Comparison of ENCODE assay signal across 31 cellular contexts in the genomic region with DNA sequence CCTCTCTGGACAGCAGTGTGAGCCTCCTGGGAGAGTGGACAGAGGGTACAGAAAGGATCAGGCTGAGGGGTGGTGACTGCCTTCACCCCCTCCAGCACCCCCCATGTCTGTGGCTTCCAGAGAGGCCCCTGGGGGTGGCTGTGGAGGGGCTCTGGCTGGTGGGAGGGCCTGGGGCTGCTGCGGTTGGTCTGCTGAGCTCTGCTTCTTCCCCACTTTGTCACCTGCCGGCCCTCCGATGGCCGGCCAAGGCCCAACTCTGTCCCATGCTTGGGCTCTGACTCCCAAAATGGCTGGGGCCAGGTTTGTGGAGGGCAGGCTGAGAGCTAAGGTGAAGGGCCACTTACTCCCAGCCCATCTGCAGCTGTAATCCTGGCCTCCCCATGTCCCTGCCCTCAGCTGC.
"Had no signal": no experiment of that assay in that cellular context is flagged by ENCODE, and none has a peak within 500 bp of the region (broad histone marks: within the 10 kb centered on the region; RNA-seq: fewer than 3 reads in every experiment).

No MANE protein-coding gene starts in this region.

- H3K4me1 ChIP-seq: adrenal gland, breast epithelium had no signal

- H3K36me3 ChIP-seq: adrenal gland, ascending aorta, brain microvascular endothelial cell, breast epithelium, cardiac muscle cell had no signal

- H3K27me3 ChIP-seq: ascending aorta, body of pancreas, brain microvascular endothelial cell, cardiac muscle cell had no signal

- DNase-seq: activated effector memory CD4-positive, alpha-beta T cell treated with anti-CD3 and anti-CD28 coated beads, Interleukin-2, amount 50 U/mL, for 16 hours; activated effector memory CD4-positive, alpha-beta T cell treated with Interleukin-2 at 50 U/mL for 16 hours; activated gamma-delta T cell; activated naive CD4-positive, alpha-beta T cell; activated naive CD4-positive, alpha-beta T cell treated with anti-CD3 and anti-CD28 coated beads for 36 hours; activated naive CD4-positive, alpha-beta T cell treated with anti-CD3 and anti-CD28 coated beads, Interleukin-2, amount 10 ng/mL, durations not matched to agents 7 days and 5 days; activated naive CD4-positive, alpha-beta T cell treated with anti-CD3 and anti-CD28 coated beads, Interleukin-2, amount 50 U/mL, for 16 hours; activated naive CD4-positive, alpha-beta T cell treated with Interleukin-2 at 50 U/mL for 16 hours; activated naive CD8-positive, alpha-beta T cell treated with anti-CD3 and anti-CD28 coated beads for 36 hours; activated naive CD8-positive, alpha-beta T cell treated with anti-CD3 and anti-CD28 coated beads, Interleukin-2, amount 10 ng/mL, durations not matched to agents 7 days and 5 days; activated naive CD8-positive, alpha-beta T cell treated with anti-CD3 and anti-CD28 coated beads, Interleukin-2, amount 50 U/mL, for 24 hours; activated T-cell treated with anti-CD3 and anti-CD28 coated beads, Interleukin-2, amount 50 U/mL, for 1 hour; activated T-cell treated with anti-CD3 and anti-CD28 coated beads, Interleukin-2, amount 50 U/mL, for 24 hours; activated T-cell treated with anti-CD3 and anti-CD28 coated beads, Interleukin-2, amount 50 U/mL, for 4 hours; activated T-cell treated with anti-CD3 and anti-CD28 coated beads, Interleukin-2, amount 50 U/mL, for 48 hours; activated T-cell treated with anti-CD3 and anti-CD28 coated beads, Interleukin-2, amount 50 U/mL, for 72 hours; adrenal gland; amniotic stem cell; amygdala; anterior cingulate cortex; aorta; body of pancreas; brain microvascular endothelial cell; caudate nucleus; central memory CD4-positive, alpha-beta T cell; cerebellar nuclear complex had no signal

- H3K4me3 ChIP-seq: adrenal gland, ascending aorta, body of pancreas, breast epithelium, cardiac muscle cell had no signal

- H3K27ac ChIP-seq: adrenal gland, ascending aorta, body of pancreas, brain microvascular endothelial cell, breast epithelium, cardiac muscle cell had no signal

- ATAC-seq: activated naive CD4-positive, alpha-beta T cell treated with anti-CD3 and anti-CD28 coated beads, Interleukin-2, amount 50 U/mL, for 72 hours; activated naive CD8-positive, alpha-beta T cell treated with anti-CD3 and anti-CD28 coated beads, Interleukin-2, amount 50 U/mL, for 24 hours; activated T-cell treated with anti-CD3 and anti-CD28 coated beads, Interleukin-2, amount 50 U/mL, for 4 hours; activated T-cell treated with anti-CD3 and anti-CD28 coated beads, Interleukin-2, amount 50 U/mL, for 72 hours; activated T-helper 17 cell treated with anti-CD3 and anti-CD28 coated beads, Interleukin-2, amount 50 U/mL, for 72 hours; body of pancreas had no signal
